ENCODE assay signal across 12 cellular contexts in the genomic region with DNA sequence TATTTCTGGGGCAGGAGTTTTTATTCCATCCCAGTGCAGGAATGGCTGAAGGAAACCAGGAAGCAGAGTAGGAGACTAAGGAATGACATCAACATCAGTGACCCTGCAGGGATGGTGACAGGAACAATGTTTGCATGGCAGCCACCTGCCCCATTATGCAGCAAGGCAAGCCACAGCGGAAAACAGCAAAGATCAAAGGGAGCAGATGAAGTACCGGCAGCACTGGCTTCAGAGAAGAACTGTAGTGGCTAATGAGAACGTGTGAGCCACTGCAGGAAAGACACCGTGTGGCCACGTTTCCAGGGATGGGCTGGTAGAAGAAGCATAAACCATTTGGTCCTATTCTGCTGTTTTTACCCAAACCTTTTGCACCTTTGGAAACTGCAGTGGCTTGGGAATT. TPM values are rescaled to one million over a fixed set of nuclear protein-coding genes. Genes with fewer than 3 reads are reported as not detected.
DNase-seq lines count a peak whose midpoint lies in the region; ATAC-seq and TF ChIP-seq lines count a peak whose summit lies in the region.
"Had no signal": no experiment of that assay in that cellular context is flagged by ENCODE, and none has a peak within 500 bp of the region (broad histone marks: within the 10 kb centered on the region; RNA-seq: fewer than 3 reads in every experiment).

No MANE protein-coding gene starts in this region.

- H3K4me3 ChIP-seq in smooth muscle cell (no peak overlapping the region), MG63 (no peak overlapping the region)
- H3K4me3 ChIP-seq: sigmoid colon had no signal

- DNase-seq in activated T-cell treated with anti-CD3 and anti-CD28 coated beads for 1 hour (ENCODE audit: low read depth) (peak; percentile 15), smooth muscle cell (lab: John Stamatoyannopoulos, UW; ENCODE audit: unreplicated experiment) (no peak), MG63 (no peak), hypothalamus (lab: John Stamatoyannopoulos, UW) (no peak)
- no peak for DNase-seq in activated T-cell treated with anti-CD3 and anti-CD28 coated beads, Interleukin-2, amount 50 U/mL, for 48 hours
- peak; percentile 72 for DNase-seq in activated naive CD4-positive, alpha-beta T cell treated with anti-CD3 and anti-CD28 coated beads, Interleukin-2, amount 10 ng/mL, durations not matched to agents 7 days and 5 days
- DNase-seq: ACHN, GDM1, immature natural killer cell, sigmoid colon had no signal

- H3K9ac ChIP-seq in smooth muscle cell (ENCODE audit: low read depth): no peak overlapping the region

- no peak for TF ChIP-seq CTCF in smooth muscle cell (IDR thresholded peaks at IDR 0.05; ENCODE audit: borderline replicate concordance, insufficient read depth, poor library complexity, severe bottlenecking)

- peaks cover 3% of the 10 kb centered on the region for H3K36me3 Mint-ChIP-seq in T-helper 1 cell treated with Interleukin-12 subunit alpha and Interleukin-12 subunit beta and Interleukin-4 antibody, amounts not matched to agents 30 μg/mL and 1 μg/mL, for 36 hours (ENCODE audit: low read depth)
- peaks cover 2% of the 10 kb centered on the region for H3K36me3 Mint-ChIP-seq in activated naive CD4-positive, alpha-beta T cell treated with anti-CD3 and anti-CD28 coated beads, Interleukin-2, amount 10 ng/mL, durations not matched to agents 7 days and 5 days
- H3K36me3 Mint-ChIP-seq in stimulated activated memory B cell treated with anti-CD40 and anti-IgM and Interleukin-4, amounts not matched to agents 10 μg/mL and 1 μg/mL and 100 μg/mL, for 72 hours: no peaks in the 10 kb centered on the region
- H3K36me3 Mint-ChIP-seq: immature natural killer cell had no signal

- WGBS in smooth muscle cell (ENCODE audit: low lambda C conversion rate): 63% methylated on average over 5 of the region's 5 CpGs

- H3K27me3 Mint-ChIP-seq in T-helper 1 cell treated with Interleukin-12 subunit alpha and Interleukin-12 subunit beta and Interleukin-4 antibody, amounts not matched to agents 30 μg/mL and 1 μg/mL, for 36 hours (ENCODE audit: low read depth): no peaks in the 10 kb centered on the region
- no peaks in the 10 kb centered on the region for H3K27me3 Mint-ChIP-seq in activated naive CD4-positive, alpha-beta T cell treated with anti-CD3 and anti-CD28 coated beads, Interleukin-2, amount 10 ng/mL, durations not matched to agents 7 days and 5 days
- no peaks in the 10 kb centered on the region for H3K27me3 Mint-ChIP-seq in stimulated activated memory B cell treated with anti-CD40 and anti-IgM and Interleukin-4, amounts not matched to agents 10 μg/mL and 1 μg/mL and 100 μg/mL, for 72 hours

- no peaks in the 10 kb centered on the region for H3K79me2 ChIP-seq in smooth muscle cell (ENCODE audit: low read depth)

- H3K9me3 ChIP-seq in smooth muscle cell (replicated peaks; ENCODE audit: low read depth) (no peaks in the 10 kb centered on the region), MG63 (no peaks in the 10 kb centered on the region)
- H3K9me3 ChIP-seq: sigmoid colon had no signal

- no peak overlapping the region for H2AFZ ChIP-seq in smooth muscle cell (ENCODE audit: low read depth)

- no peaks in the 10 kb centered on the region for H4K20me1 ChIP-seq in smooth muscle cell (ENCODE audit: low read depth)

- ATAC-seq in stimulated activated memory B cell treated with anti-CD40 and anti-IgM and Interleukin-4, amounts not matched to agents 10 μg/mL and 1 μg/mL and 100 μg/mL, for 72 hours: no peak

- H3K4me1 Mint-ChIP-seq in T-helper 1 cell treated with Interleukin-12 subunit alpha and Interleukin-12 subunit beta and Interleukin-4 antibody, amounts not matched to agents 30 μg/mL and 1 μg/mL, for 36 hours (ENCODE audit: low read depth): peaks cover 41% of the 10 kb centered on the region
- peaks cover 59% of the 10 kb centered on the region for H3K4me1 Mint-ChIP-seq in activated naive CD4-positive, alpha-beta T cell treated with anti-CD3 and anti-CD28 coated beads, Interleukin-2, amount 10 ng/mL, durations not matched to agents 7 days and 5 days
- H3K4me1 Mint-ChIP-seq in stimulated activated memory B cell treated with anti-CD40 and anti-IgM and Interleukin-4, amounts not matched to agents 10 μg/mL and 1 μg/mL and 100 μg/mL, for 72 hours: peaks cover 33% of the 10 kb centered on the region
- H3K4me1 Mint-ChIP-seq: immature natural killer cell had no signal

- H3K27ac Mint-ChIP-seq in T-helper 1 cell treated with Interleukin-12 subunit alpha and Interleukin-12 subunit beta and Interleukin-4 antibody, amounts not matched to agents 30 μg/mL and 1 μg/mL, for 36 hours: peak overlapping the region; percentile 69
- H3K27ac Mint-ChIP-seq in activated naive CD4-positive, alpha-beta T cell treated with anti-CD3 and anti-CD28 coated beads, Interleukin-2, amount 10 ng/mL, durations not matched to agents 7 days and 5 days: peak overlapping the region; percentile 57
- peak overlapping the region; percentile 60 for H3K27ac Mint-ChIP-seq in stimulated activated memory B cell treated with anti-CD40 and anti-IgM and Interleukin-4, amounts not matched to agents 10 μg/mL and 1 μg/mL and 100 μg/mL, for 72 hours
- H3K27ac Mint-ChIP-seq: immature natural killer cell had no signal

- H3K4me3 Mint-ChIP-seq in T-helper 1 cell treated with Interleukin-12 subunit alpha and Interleukin-12 subunit beta and Interleukin-4 antibody, amounts not matched to agents 30 μg/mL and 1 μg/mL, for 36 hours: peak overlapping the region; percentile 45
- peak overlapping the region; percentile 2 for H3K4me3 Mint-ChIP-seq in activated naive CD4-positive, alpha-beta T cell treated with anti-CD3 and anti-CD28 coated beads, Interleukin-2, amount 10 ng/mL, durations not matched to agents 7 days and 5 days
- H3K4me3 Mint-ChIP-seq in stimulated activated memory B cell treated with anti-CD40 and anti-IgM and Interleukin-4, amounts not matched to agents 10 μg/mL and 1 μg/mL and 100 μg/mL, for 72 hours: no peak overlapping the region
- H3K4me3 Mint-ChIP-seq: immature natural killer cell had no signal

- no peak overlapping the region for H3K4me2 ChIP-seq in smooth muscle cell

- no peaks in the 10 kb centered on the region for H3K36me3 ChIP-seq in smooth muscle cell (ENCODE audit: low read depth)
- H3K36me3 ChIP-seq in MG63: no peaks in the 10 kb centered on the region
- H3K36me3 ChIP-seq: sigmoid colon had no signal

- no peaks in the 10 kb centered on the region for H3K9me3 Mint-ChIP-seq in T-helper 1 cell treated with Interleukin-12 subunit alpha and Interleukin-12 subunit beta and Interleukin-4 antibody, amounts not matched to agents 30 μg/mL and 1 μg/mL, for 36 hours
- H3K9me3 Mint-ChIP-seq in activated naive CD4-positive, alpha-beta T cell treated with anti-CD3 and anti-CD28 coated beads, Interleukin-2, amount 10 ng/mL, durations not matched to agents 7 days and 5 days: no peaks in the 10 kb centered on the region
- no peaks in the 10 kb centered on the region for H3K9me3 Mint-ChIP-seq in stimulated activated memory B cell treated with anti-CD40 and anti-IgM and Interleukin-4, amounts not matched to agents 10 μg/mL and 1 μg/mL and 100 μg/mL, for 72 hours
- H3K9me3 Mint-ChIP-seq: immature natural killer cell had no signal

- H3K4me1 ChIP-seq in smooth muscle cell (ENCODE audit: low read depth): no peaks in the 10 kb centered on the region
- H3K4me1 ChIP-seq: sigmoid colon had no signal

- H3K27ac ChIP-seq in smooth muscle cell (ENCODE audit: low read depth): no peak overlapping the region
- H3K27ac ChIP-seq: sigmoid colon had no signal

- CTCF ChIA-PET in activated naive CD4-positive, alpha-beta T cell treated with anti-CD3 and anti-CD28 coated beads, Interleukin-2, amount 10 ng/mL, durations not matched to agents 7 days and 5 days (lab: Charles Lee): no interaction called here

- no peaks in the 10 kb centered on the region for H3F3A ChIP-seq in smooth muscle cell (ENCODE audit: low read depth)

- H3K27me3 ChIP-seq in smooth muscle cell (ENCODE audit: low read depth): no peaks in the 10 kb centered on the region
- no peaks in the 10 kb centered on the region; the same call in 1 of the 2 replicates for H3K27me3 ChIP-seq in MG63
- H3K27me3 ChIP-seq: sigmoid colon had no signal

RNA-seq across cellular contexts. Expression of gene TAB2, which starts 52.9 kb away (rescaled TPM):
- total RNA-seq in smooth muscle cell: 68.7 and 78.5 TPM in 2 replicates
- polyA plus RNA-seq in smooth muscle cell: 12.6 and 14.3 TPM in 2 replicates
- 27.3 and 49.3 TPM in 2 replicates for total RNA-seq in MG63 (2014; rRNA removed; shearing (Covaris generic); ENCODE audit: low replicate concordance)

Comparison
In these comparisons a context has a peak if more than half of its experiments do, and no peak if none do; other contexts are left out.
1. DNase-seq: peak in activated T-cell treated with anti-CD3 and anti-CD28 coated beads for 1 hour (single experiment) and activated naive CD4-positive, alpha-beta T cell treated with anti-CD3 and anti-CD28 coated beads, Interleukin-2, amount 10 ng/mL, durations not matched to agents 7 days and 5 days (single experiment); none in activated T-cell treated with anti-CD3 and anti-CD28 coated beads, Interleukin-2, amount 50 U/mL, for 48 hours (0 of 2), smooth muscle cell (single experiment), MG63 (single experiment) and hypothalamus (0 of 51).
2. Peak in every context shown above with its lines, with median percentiles within 50 percentile points of each other: H3K27ac Mint-ChIP-seq.